In genomic region chr20:48721324-48722001, GRCh38 we compare ENCODE assay signal across 12 cellular contexts.
DNase-seq lines count a peak whose midpoint lies in the region; ATAC-seq and TF ChIP-seq lines count a peak whose summit lies in the region.
"Had no signal": no experiment of that assay in that cellular context is flagged by ENCODE, and none has a peak within 500 bp of the region (broad histone marks: within the 10 kb centered on the region; RNA-seq: fewer than 3 reads in every experiment).

No MANE protein-coding gene starts in this region.

- peak overlapping the region; percentile 79 to 98 (median 92) for H3K4me2 ChIP-seq in BLaER1 treated with 17β-estradiol and CSF1 and Interleukin-3, amounts not matched to agents 10 nM and 100 nM

- peaks cover 0 to 12% (median 6%) of the 10 kb centered on the region in 11 experiments; a peak in 12 of 22 replicates for H3K9me3 ChIP-seq in BLaER1 treated with 17β-estradiol and CSF1 and Interleukin-3, amounts not matched to agents 10 nM and 100 nM (replicated peaks in 1 of 11)
- H3K9me3 ChIP-seq in neutrophil, result no peaks in the 10 kb centered on the region
- H3K9me3 ChIP-seq: testis had no signal

- no peaks in the 10 kb centered on the region for H3K27me3 ChIP-seq in BLaER1 treated with 17β-estradiol and CSF1 and Interleukin-3, amounts not matched to agents 10 nM and 100 nM
- H3K27me3 ChIP-seq in HL-60 (ENCODE audit: insufficient read depth, poor library complexity, severe bottlenecking) (no peaks in the 10 kb centered on the region), neutrophil (no peaks in the 10 kb centered on the region)
- H3K27me3 ChIP-seq: testis had no signal

- no peak for DNase-seq in HL-60 (ENCODE audit: low read depth in 1 of 2, low spot score in 1 of 2)
- no peak for DNase-seq in AML-193 (lab: John Stamatoyannopoulos, UW)
- no peak for DNase-seq in NCI-H1417 (lab: John Stamatoyannopoulos, UW)
- no peak for DNase-seq in inferior parietal cortex (ENCODE audit: extremely low spot score)
- DNase-seq: activated CD4-positive, alpha-beta T cell treated with anti-CD3 and anti-CD28 coated beads, Interleukin-2, amount 50 U/mL, for 48 hours; islet precursor cell; NCI-H524; testis had no signal

- H3K4me3 ChIP-seq in BLaER1 treated with 17β-estradiol and CSF1 and Interleukin-3, amounts not matched to agents 10 nM and 100 nM, result peak overlapping the region in 5 of 10 experiments; percentile 33 to 55 (median 42); a peak in 10 of 20 replicates
- H3K4me3 ChIP-seq in HL-60 (replicated peaks; ENCODE audit: insufficient read depth, low read length) (no peak overlapping the region), neutrophil (ENCODE audit: low read depth in 1 of 2, low read length in 1 of 2) (peak overlapping the region; percentile 51 to 60)
- H3K4me3 ChIP-seq: testis had no signal

- H4K20me1 ChIP-seq in BLaER1 treated with 17β-estradiol and CSF1 and Interleukin-3, amounts not matched to agents 10 nM and 100 nM, result peaks cover 0 to 100% (median 0%) of the 10 kb centered on the region in 11 experiments; a peak in 6 of 22 replicates

- peak overlapping the region; percentile 13 to 96 (median 91); a peak in 21 of 22 replicates for H3K27ac ChIP-seq in BLaER1 treated with 17β-estradiol and CSF1 and Interleukin-3, amounts not matched to agents 10 nM and 100 nM
- H3K27ac ChIP-seq in HL-60 (replicated peaks) (peak overlapping the region; percentile 83), cingulate gyrus (ENCODE audit: low read depth, low read length) (peak overlapping the region; percentile 99), neutrophil (peak overlapping the region; percentile 93)

- H3K4me1 ChIP-seq in BLaER1 treated with 17β-estradiol and CSF1 and Interleukin-3, amounts not matched to agents 10 nM and 100 nM, result peaks cover 99 to 100% (median 100%) of the 10 kb centered on the region in 10 experiments
- H3K4me1 ChIP-seq in neutrophil (ENCODE audit: control insufficient read depth in 1 of 2, insufficient read depth in 1 of 2, low read depth in 1 of 2, low read length in 1 of 2), result peaks cover 69 to 92% of the 10 kb centered on the region in 2 experiments

- peaks cover 0 to 54% (median 17%) of the 10 kb centered on the region in 11 experiments; a peak in 18 of 22 replicates for H3K36me3 ChIP-seq in BLaER1 treated with 17β-estradiol and CSF1 and Interleukin-3, amounts not matched to agents 10 nM and 100 nM
- peaks cover 91% of the 10 kb centered on the region for H3K36me3 ChIP-seq in neutrophil

- TF ChIP-seq CTCF in HL-60 (IDR thresholded peaks at IDR 0.05; ENCODE audit: insufficient read depth, low read length) (no peak), neutrophil (IDR thresholded peaks at IDR 0.05) (no peak)

- no peak for ATAC-seq in activated CD4-positive, CD25-positive, alpha-beta regulatory T cell treated with anti-CD3 and anti-CD28 coated beads, Interleukin-2, amount 50 U/mL, for 24 hours

- H3K9ac ChIP-seq in BLaER1 treated with 17β-estradiol and CSF1 and Interleukin-3, amounts not matched to agents 10 nM and 100 nM, result peak overlapping the region in 10 of 11 experiments; percentile 62 to 85 (median 82); a peak in 19 of 22 replicates
